ENCODE assay signal across 8 cellular contexts in the genomic region with DNA sequence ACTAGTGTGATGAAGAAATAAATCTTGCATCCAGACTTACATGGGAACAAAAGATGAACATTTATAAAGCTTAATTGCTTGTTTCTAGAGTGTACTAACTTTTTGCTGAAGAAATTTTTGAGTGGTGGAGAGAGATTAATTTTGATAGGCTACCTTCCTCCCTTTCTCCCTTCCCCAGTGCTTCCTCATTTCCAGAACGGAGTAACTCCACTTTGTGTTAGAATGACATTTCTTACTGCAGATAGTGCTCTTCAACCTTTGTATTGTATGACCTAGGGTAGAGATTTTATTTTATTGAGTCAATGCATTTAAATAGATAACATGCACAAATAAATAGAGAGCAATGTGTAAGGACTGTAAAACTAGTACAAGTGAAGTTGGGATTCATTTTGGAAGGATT. TPM values are rescaled to one million over a fixed set of nuclear protein-coding genes. Genes with fewer than 3 reads are reported as not detected.
DNase-seq lines count a peak whose midpoint lies in the region; ATAC-seq, FAIRE-seq and TF ChIP-seq lines count a peak whose summit lies in the region.

No MANE protein-coding gene starts in this region.

- no peaks in the 10 kb centered on the region for H3K9me3 Mint-ChIP-seq in activated CD4-positive, alpha-beta memory T cell treated with anti-CD3 and anti-CD28 coated beads, Interleukin-2, amount 10 ng/mL, durations not matched to agents 7 days and 5 days

- no peaks in the 10 kb centered on the region for H3K9me3 ChIP-seq in left ventricle myocardium inferior (replicated peaks)
- H3K9me3 ChIP-seq in kidney (ENCODE audit: control insufficient read depth in 1 of 2, low read length in 2 of 2), result no peaks in the 10 kb centered on the region
- H3K9me3 ChIP-seq in uterus, result no peaks in the 10 kb centered on the region

- TF ChIP-seq CTCF in left ventricle myocardium inferior (IDR thresholded peaks at IDR 0.05; ENCODE audit: borderline replicate concordance), result no peak
- no peak for TF ChIP-seq CTCF in kidney (IDR thresholded peaks at IDR 0.05; ENCODE audit: borderline replicate concordance, extremely low read depth, insufficient read depth)
- TF ChIP-seq CTCF in uterus (IDR thresholded peaks at IDR 0.05), result no peak

- H3K36me3 ChIP-seq in left ventricle myocardium inferior (peaks cover 6% of the 10 kb centered on the region), kidney (ENCODE audit: control insufficient read depth in 1 of 2, insufficient read depth in 2 of 2, low read length in 2 of 2) (no peaks in the 10 kb centered on the region), uterus (no peaks in the 10 kb centered on the region)

- peak overlapping the region in 1 of 2 donors; percentile 75 for H3K9ac ChIP-seq in kidney (ENCODE audit: low read length in 2 of 2)

- H3K4me3 ChIP-seq in left ventricle myocardium inferior (peak overlapping the region; percentile 95), kidney (ENCODE audit: low read length in 2 of 2) (peak overlapping the region; percentile 71 to 78), uterus (peak overlapping the region in 1 of 2 donors; percentile 86)

- H3K4me3 Mint-ChIP-seq in activated CD4-positive, alpha-beta memory T cell treated with anti-CD3 and anti-CD28 coated beads, Interleukin-2, amount 10 ng/mL, durations not matched to agents 7 days and 5 days, result peak overlapping the region; percentile 87

- DNase-seq in left ventricle myocardium inferior (no peak), Right ventricle myocardium inferior (ENCODE audit: missing footprints) (no peak), kidney (no peak), uterus (no peak), GOT3 (lab: John Stamatoyannopoulos, UW) (no peak), SK-N-DZ (ENCODE audit: low spot score) (no peak)
- no peak for DNase-seq in activated CD4-positive, alpha-beta memory T cell treated with anti-CD3 and anti-CD28 coated beads, Interleukin-2, amount 10 ng/mL, durations not matched to agents 7 days and 5 days

- H3K27me3 ChIP-seq in left ventricle myocardium inferior (ENCODE audit: low read depth), result no peaks in the 10 kb centered on the region
- no peaks in the 10 kb centered on the region for H3K27me3 ChIP-seq in uterus

- peaks cover 46% of the 10 kb centered on the region for H3K4me1 ChIP-seq in left ventricle myocardium inferior
- peaks cover 0 to 4% of the 10 kb centered on the region in 2 donors for H3K4me1 ChIP-seq in kidney (ENCODE audit: control insufficient read depth in 1 of 2, insufficient read depth in 1 of 2, low read depth in 1 of 2, low read length in 2 of 2)
- H3K4me1 ChIP-seq in uterus, result no peaks in the 10 kb centered on the region

- H3K36me3 Mint-ChIP-seq in activated CD4-positive, alpha-beta memory T cell treated with anti-CD3 and anti-CD28 coated beads, Interleukin-2, amount 10 ng/mL, durations not matched to agents 7 days and 5 days (ENCODE audit: low read depth), result peaks cover 29% of the 10 kb centered on the region

- FAIRE-seq in kidney (lab: Jason Lieb, UNC), result no peak

- no peak for ATAC-seq in Right ventricle myocardium inferior
- ATAC-seq in GM21423 (IDR thresholded peaks at IDR 0.05; ENCODE audit: unreplicated experiment), result no peak

- H3K27me3 Mint-ChIP-seq in activated CD4-positive, alpha-beta memory T cell treated with anti-CD3 and anti-CD28 coated beads, Interleukin-2, amount 10 ng/mL, durations not matched to agents 7 days and 5 days, result no peaks in the 10 kb centered on the region

- POLR2A ChIA-PET in activated CD4-positive, alpha-beta memory T cell treated with anti-CD3 and anti-CD28 coated beads, Interleukin-2, amount 10 ng/mL, durations not matched to agents 7 days and 5 days (lab: Charles Lee), result interaction anchor here (0.6 to 5.4 kb wide), 8 partner anchors 8 to 569 kb away, joined by 3 to 90 read pairs (median 6); partner anchors contain the start of gene RNF7

- peaks cover 54% of the 10 kb centered on the region for H3K4me1 Mint-ChIP-seq in activated CD4-positive, alpha-beta memory T cell treated with anti-CD3 and anti-CD28 coated beads, Interleukin-2, amount 10 ng/mL, durations not matched to agents 7 days and 5 days

- peak overlapping the region; percentile 100 for H3K27ac ChIP-seq in left ventricle myocardium inferior (replicated peaks)
- H3K27ac ChIP-seq in kidney (ENCODE audit: low read depth in 2 of 2, low read length in 2 of 2), result no peak overlapping the region
- peak overlapping the region; percentile 100 for H3K27ac ChIP-seq in uterus

- CTCF ChIA-PET in activated CD4-positive, alpha-beta memory T cell treated with anti-CD3 and anti-CD28 coated beads, Interleukin-2, amount 10 ng/mL, durations not matched to agents 7 days and 5 days (lab: Charles Lee), result interaction anchor here (1.2 to 4.0 kb wide), 3 partner anchors 29 to 138 kb away, joined by 3 to 76 read pairs (median 5); partner anchors contain the start of gene RNF7

- TF ChIP-seq POLR2A in uterus (IDR thresholded peaks at IDR 0.05), result no peak

- intact Hi-C loops in left ventricle myocardium inferior (cut with micrococcal nuclease) (loop anchor here (10.0 kb wide), 1 partner anchor 144 kb away; the partner anchor contains the start of gene RNF7), Right ventricle myocardium inferior (cut with DNase I) (no loop called here), kidney (cut with DNase I) (no loop called here), uterus (cut with DNase I; ENCODE audit: low total_unique reads) (no loop called here)

- H3K27ac Mint-ChIP-seq in activated CD4-positive, alpha-beta memory T cell treated with anti-CD3 and anti-CD28 coated beads, Interleukin-2, amount 10 ng/mL, durations not matched to agents 7 days and 5 days, result peak overlapping the region; percentile 87

RNA-seq across cellular contexts. Expression of gene ATP1B3, which starts 1.9 kb away (rescaled TPM):
- total RNA-seq in left ventricle myocardium inferior (34.5 TPM), Right ventricle myocardium inferior (39.7 TPM), kidney (110 TPM), uterus (10 to 100 TPM; 33.3 to 98.4 (median 40.3) TPM)
- total RNA-seq in activated CD4-positive, alpha-beta memory T cell treated with anti-CD3 and anti-CD28 coated beads, Interleukin-2, amount 10 ng/mL, durations not matched to agents 7 days and 5 days, result 100 to 1,000 TPM; 107 to 120 TPM
- 195 TPM for polyA plus RNA-seq in kidney (ENCODE audit: insufficient read depth, low read depth, low replicate concordance)
- 71.7 and 79.5 TPM in 2 replicates for polyA plus RNA-seq in SK-N-DZ (2014; cell fraction: cytosol; rRNA removed)
- 61.3 and 78.9 TPM in 2 replicates for polyA plus RNA-seq in SK-N-DZ (2014; cell fraction: nucleus; rRNA removed)

Comparison
In these comparisons a context has a peak if more than half of its experiments do, and no peak if none do; other contexts are left out.
1. H3K27ac ChIP-seq: peak in left ventricle myocardium inferior (single experiment) and uterus (2 of 2); none in kidney (0 of 2).